8 cellular contexts compared by ENCODE assay signal in the genomic region with DNA sequence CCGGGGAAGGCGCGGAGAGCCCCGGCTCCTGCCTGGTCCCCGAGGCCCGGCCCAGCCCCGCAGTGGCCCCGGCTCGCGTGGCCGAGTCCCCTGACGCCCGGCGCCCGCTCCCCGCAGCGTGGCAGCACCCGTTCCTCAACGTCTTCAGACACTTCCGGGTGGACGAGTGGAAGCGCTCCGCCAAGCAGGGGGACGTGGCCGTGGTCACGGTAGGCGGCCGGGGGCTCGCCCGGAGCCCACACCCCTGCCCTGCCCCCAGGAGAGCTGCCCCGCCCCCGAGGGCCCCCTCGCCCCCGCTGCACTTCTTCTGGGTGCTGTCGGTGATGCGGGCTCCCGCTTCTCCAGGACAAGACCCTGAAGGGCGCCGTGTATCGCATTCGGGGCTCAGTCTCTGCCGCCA. TPM values are rescaled to one million over a fixed set of nuclear protein-coding genes. Genes with fewer than 3 reads are reported as not detected.
DNase-seq lines count a peak whose midpoint lies in the region; ATAC-seq, FAIRE-seq and TF ChIP-seq lines count a peak whose summit lies in the region.

No MANE protein-coding gene starts in this region.

- intact Hi-C loops in GM12878 (cut with micrococcal nuclease; ENCODE audit: unreplicated experiment) = no loop called here

- H2BK120ac ChIP-seq in mesenchymal stem cell (ENCODE audit: low read depth, low read length) = no peak overlapping the region

- H2BK15ac ChIP-seq in mesenchymal stem cell (ENCODE audit: low read depth, poor library complexity, severe bottlenecking) = no peak overlapping the region

- H3K18ac ChIP-seq in mesenchymal stem cell (ENCODE audit: low read depth in 1 of 2, low read length in 2 of 2) = peak overlapping the region in 1 of 2 experiments; percentile 25

- no peak overlapping the region for H2AK5ac ChIP-seq in mesenchymal stem cell (ENCODE audit: low read length, severe bottlenecking)

- H4K8ac ChIP-seq in mesenchymal stem cell (ENCODE audit: low read length) = peak overlapping the region; percentile 85

- H4K91ac ChIP-seq in mesenchymal stem cell (ENCODE audit: low read length) = no peak overlapping the region

- ATAC-seq in GM12878 = peak; percentile 22

- no TSS peak for BruUV-seq in GM12878 (replicated peaks; lab: Mats Ljungman, UMichigan)

- H3K4me3 ChIP-seq in HUES64 (ENCODE audit: low read length) = peak overlapping the region; percentile 65
- H3K4me3 ChIP-seq in GM12878 = peak overlapping the region; percentile 70
- H3K4me3 ChIP-seq in mesenchymal stem cell (ENCODE audit: insufficient read depth in 1 of 2, low read depth in 1 of 2, low read length in 2 of 2) = peak overlapping the region; percentile 67 to 79

- SMC1A ChIA-PET in GM12878 (lab: Charles Lee; ENCODE audit: uncharacterized antibody, unreplicated experiment) = no interaction called here

- CTCF ChIA-PET in GM12878 (lab: Yijun Ruan, JAX) = interaction anchor here (2.4 to 3.1 kb wide), 2 partner anchors 13 to 18 kb away, joined by 11 read pairs; a partner anchor contains a TSS

- no peaks in the 10 kb centered on the region for H4K20me1 ChIP-seq in GM12878 (ENCODE audit: control insufficient read depth, insufficient read depth)

- no peak overlapping the region for H3K23ac ChIP-seq in mesenchymal stem cell (ENCODE audit: low read length in 2 of 2)

- TF ChIP-seq POLR2A in GM12878 (IDR thresholded peaks at IDR 0.05; ENCODE audit: low read depth, low read length) = no peak

- no peak for FAIRE-seq in GM12878 (lab: Jason Lieb, UNC)

- WGBS in HUES64 = 8% methylated on average over 42 of the region's 42 CpGs
- WGBS in GM12878 (ENCODE audit: insufficient coverage, insufficient replicate concordance, low lambda C conversion rate, missing lambda C conversion rate) = 4% methylated on average over 17 of the region's 42 CpGs
- 14% methylated on average over 33 of the region's 42 CpGs for WGBS in mesenchymal stem cell

- RAD21 ChIA-PET in GM12878 (lab: Charles Lee; ENCODE audit: unreplicated experiment) = interaction anchor here (3.4 kb wide), 1 partner anchor 13 kb away, joined by 13 read pairs; a partner anchor contains a TSS

- no peak overlapping the region for H3K14ac ChIP-seq in mesenchymal stem cell (ENCODE audit: low read length in 2 of 2)

- no peak overlapping the region for H3K4ac ChIP-seq in mesenchymal stem cell (ENCODE audit: low read depth in 1 of 2, low read length in 2 of 2)

- no peak overlapping the region for H3K27ac ChIP-seq in HUES64 (ENCODE audit: low read depth, low read length)
- peak overlapping the region; percentile 80 for H3K27ac ChIP-seq in GM12878 (ENCODE audit: control insufficient read depth, insufficient read depth)
- H3K27ac ChIP-seq in mesenchymal stem cell (ENCODE audit: low read length, poor library complexity, severe bottlenecking) = no peak overlapping the region

- no peak for TF ChIP-seq CTCF in GM12878 (IDR thresholded peaks at IDR 0.05 in 2 of 3, conservative IDR thresholded peaks at IDR 0.05 in 1 of 3; ENCODE audit: control insufficient read depth in 2 of 3, extremely low read depth in 1 of 3, insufficient read depth in 1 of 3, low read depth in 3 of 3, low read length in 3 of 3)

- peak; percentile 53 for DNase-seq in stimulated activated CD4-positive, alpha-beta T cell treated with anti-CD3 and anti-CD28 coated beads, Interleukin-15, amount 100 ng/mL, for 24 hours
- DNase-seq in stimulated activated CD4-positive, alpha-beta T cell treated with anti-CD3 and anti-CD28 coated beads, Interleukin-4, amount 100 ng/mL, for 1 hour = no peak
- DNase-seq in GM12878 (ENCODE audit: low read depth, low spot score) (no peak), mesenchymal stem cell (peak; percentile 34), COLO829 (ENCODE audit: low spot score) (no peak), COR-L47 (lab: John Stamatoyannopoulos, UW) (no peak)
- no peak for DNase-seq in stimulated activated naive CD4-positive, alpha-beta T cell treated with Interleukin-2 at 50 U/mL for 16 hours (lab: John Stamatoyannopoulos, UW)

- H3K4me1 ChIP-seq in HUES64 (ENCODE audit: insufficient read depth, low read length) (no peaks in the 10 kb centered on the region), GM12878 (ENCODE audit: control insufficient read depth, insufficient read depth, low read length) (peaks cover 9% of the 10 kb centered on the region), mesenchymal stem cell (ENCODE audit: control insufficient read depth, insufficient read depth, low read depth, low read length) (peaks cover 41% of the 10 kb centered on the region)

- peaks cover 27% of the 10 kb centered on the region for H3K79me1 ChIP-seq in mesenchymal stem cell (replicated peaks; ENCODE audit: low read length, poor library complexity, severe bottlenecking)

- H3K36me3 ChIP-seq in HUES64 (ENCODE audit: insufficient read depth, low read length) = peaks cover 19% of the 10 kb centered on the region; the same call in 1 of the 2 replicates
- peaks cover 0 to 3% of the 10 kb centered on the region in 2 experiments; a peak in 2 of 4 replicates for H3K36me3 ChIP-seq in GM12878 (ENCODE audit: control insufficient read depth in 2 of 2, insufficient read depth in 2 of 2, low read length in 1 of 2)
- H3K36me3 ChIP-seq in mesenchymal stem cell (ENCODE audit: control insufficient read depth in 1 of 2, insufficient read depth in 2 of 2, low read depth in 1 of 2, low read length in 2 of 2) = peaks cover 12 to 65% of the 10 kb centered on the region in 2 experiments

- peaks cover 19% of the 10 kb centered on the region for H3K79me2 ChIP-seq in GM12878 (ENCODE audit: control insufficient read depth, insufficient read depth, low read length)

- H3K4me2 ChIP-seq in GM12878 (ENCODE audit: control insufficient read depth, insufficient read depth) (peak overlapping the region; percentile 92), mesenchymal stem cell (ENCODE audit: low read length, poor library complexity, severe bottlenecking) (peak overlapping the region; percentile 88)

- no peaks in the 10 kb centered on the region for H3K27me3 ChIP-seq in HUES64 (ENCODE audit: insufficient read depth, low read length)
- H3K27me3 ChIP-seq in GM12878 (replicated peaks in 1 of 2; ENCODE audit: control insufficient read depth in 2 of 2, insufficient read depth in 2 of 2, low read length in 1 of 2) = no peaks in the 10 kb centered on the region
- H3K27me3 ChIP-seq in mesenchymal stem cell (ENCODE audit: control insufficient read depth in 1 of 2, insufficient read depth in 1 of 2, low read length in 2 of 2) = no peaks in the 10 kb centered on the region

- no peak for TF ChIP-seq EP300 in GM12878 (IDR thresholded peaks at IDR 0.05; ENCODE audit: borderline replicate concordance in 1 of 2, control insufficient read depth in 1 of 2, low read depth in 2 of 2, low read length in 2 of 2)

- no peak overlapping the region for H2BK5ac ChIP-seq in mesenchymal stem cell (ENCODE audit: low read depth, low read length, poor library complexity, severe bottlenecking)

- in situ Hi-C loops in GM12878 (cut with MboI) = no loop called here

- H2BK12ac ChIP-seq in mesenchymal stem cell (ENCODE audit: low read length in 2 of 2) = no peak overlapping the region

- H3K9ac ChIP-seq in HUES64 (ENCODE audit: low read depth, low read length) = peak overlapping the region; percentile 74
- H3K9ac ChIP-seq in GM12878 (ENCODE audit: control insufficient read depth, insufficient read depth, low read length) = peak overlapping the region; percentile 92
- peak overlapping the region; percentile 96 for H3K9ac ChIP-seq in mesenchymal stem cell (ENCODE audit: low read length)

- TF ChIP-seq RAD21 in GM12878 (IDR thresholded peaks at IDR 0.05; ENCODE audit: insufficient read depth, low read depth, low read length) = no peak

- POLR2A ChIA-PET in GM12878 (lab: Charles Lee) = interaction anchor here (1.0 to 1.2 kb wide), 2 partner anchors 13 to 19 kb away, joined by 3 to 4 read pairs; a partner anchor contains a TSS

- H3K9me3 ChIP-seq in HUES64 (ENCODE audit: insufficient read depth, low read depth, low read length) (no peaks in the 10 kb centered on the region), GM12878 (replicated peaks; ENCODE audit: control insufficient read depth, insufficient read depth, low read length) (no peaks in the 10 kb centered on the region), mesenchymal stem cell (ENCODE audit: control insufficient read depth, low read length) (no peaks in the 10 kb centered on the region)

- H2AFZ ChIP-seq in GM12878 (ENCODE audit: control insufficient read depth, low read depth, low read length) (peak overlapping the region; percentile 76), mesenchymal stem cell (ENCODE audit: low read depth, low read length) (peak overlapping the region; percentile 15)

RNA-seq across cellular contexts. Expression of a gene that starts 0.5 kb away (rescaled TPM):
- 26.0 TPM for polyA plus RNA-seq in HUES64 (2013, experiment 1 of 2)
- 19.5 TPM for polyA plus RNA-seq in HUES64 (2013, experiment 2 of 2)
- 113 and 123 TPM in 2 replicates for total RNA-seq in GM12878 (2013; cell fraction: nucleolus; rRNA removed)
- total RNA-seq in GM12878 (2014; rRNA removed) (20.2 and 25.2 TPM in 2 replicates), GM12878 (2014; rRNA removed; fragmentation: Illumina TruSeq; extraction: Trizol) (6.9 and 7.4 TPM in 2 replicates), GM12878 (2021) (55.5 and 65.0 TPM in 2 replicates)
- polyA plus RNA-seq in GM12878 (2011; ENCODE audit: low read depth) = 6.7 TPM
- polyA plus RNA-seq in GM12878 (2011; rRNA removed) (8.4 and 13.0 TPM in 2 replicates), GM12878 (2014; fragmentation: Illumina TruSeq; extraction: Trizol) (0.79 and 5.9 TPM in 2 replicates), GM12878 (2014; fragmentation: Nextera tagmentation; extraction: Ambion mirVana) (1 to 10 TPM; 2.0 to 5.9 TPM), GM12878 (2014; rRNA removed) (56.5 and 67.0 TPM in 2 replicates), GM12878 (2016; fragmentation: Nextera tagmentation; extraction: Ambion mirVana) (10 to 100 TPM; 20.4 to 24.8 TPM)
- polyA plus RNA-seq in GM12878 (2011; cell fraction: cytosol; rRNA removed) = 13.5 and 23.7 TPM in 2 replicates
- polyA plus RNA-seq in GM12878 (2011; cell fraction: nucleus; rRNA removed) = 303 and 408 TPM in 2 replicates
- polyA plus RNA-seq in GM12878 (2012) = 25.9 and 32.2 TPM in 2 replicates
- 8.3 and 17.8 TPM in 2 replicates for polyA minus RNA-seq in GM12878 (2011; rRNA and poly(A)+ RNA removed)
- 8.8 and 10.2 TPM in 2 replicates for polyA minus RNA-seq in GM12878 (2011; cell fraction: cytosol; rRNA and poly(A)+ RNA removed)
- 45.9 and 75.3 TPM in 2 replicates for polyA minus RNA-seq in GM12878 (2011; cell fraction: nucleus; rRNA and poly(A)+ RNA removed)
- polyA plus RNA-seq in mesenchymal stem cell (2013, experiment 1 of 2) = 7.4 TPM
- 6.5 TPM for polyA plus RNA-seq in mesenchymal stem cell (2013, experiment 2 of 2)

RNA-seq across cellular contexts. Expression of a gene that starts 8.0 kb away (rescaled TPM):
- 27.1 TPM for polyA plus RNA-seq in HUES64 (2013, experiment 1 of 2)
- 22.4 TPM for polyA plus RNA-seq in HUES64 (2013, experiment 2 of 2)
- total RNA-seq in GM12878 (2013; cell fraction: nucleolus; rRNA removed) = 42.8 and 49.5 TPM in 2 replicates
- total RNA-seq in GM12878 (2014; rRNA removed) = 77.5 and 93.1 TPM in 2 replicates
- 16.9 and 21.3 TPM in 2 replicates for total RNA-seq in GM12878 (2014; rRNA removed; fragmentation: Illumina TruSeq; extraction: Trizol)
- 83.0 and 92.2 TPM in 2 replicates for total RNA-seq in GM12878 (2021)
- polyA plus RNA-seq in GM12878 (2011; ENCODE audit: low read depth) = 12.3 TPM
- polyA plus RNA-seq in GM12878 (2011; rRNA removed) = 15.2 and 37.4 TPM in 2 replicates
- 76.4 and 115 TPM in 2 replicates for polyA plus RNA-seq in GM12878 (2011; cell fraction: cytosol; rRNA removed)
- polyA plus RNA-seq in GM12878 (2011; cell fraction: nucleus; rRNA removed) = 85.8 and 105 TPM in 2 replicates
- 44.3 and 57.9 TPM in 2 replicates for polyA plus RNA-seq in GM12878 (2012)
- 1.6 and 6.1 TPM in 2 replicates for polyA plus RNA-seq in GM12878 (2014; fragmentation: Illumina TruSeq; extraction: Trizol)
- polyA plus RNA-seq in GM12878 (2014; fragmentation: Nextera tagmentation; extraction: Ambion mirVana) = 1 to 10 TPM in 1 of 2 experiments, under 1 TPM in 1; 0.19 to 4.3 TPM
- 83.0 and 105 TPM in 2 replicates for polyA plus RNA-seq in GM12878 (2014; rRNA removed)
- polyA plus RNA-seq in GM12878 (2016; fragmentation: Nextera tagmentation; extraction: Ambion mirVana) = 10 to 100 TPM; 78.3 to 84.5 TPM
- polyA minus RNA-seq in GM12878 (2011; rRNA and poly(A)+ RNA removed) = 8.6 and 27.5 TPM in 2 replicates
- polyA minus RNA-seq in GM12878 (2011; cell fraction: cytosol; rRNA and poly(A)+ RNA removed) = 18.1 and 21.1 TPM in 2 replicates
- 16.1 and 27.6 TPM in 2 replicates for polyA minus RNA-seq in GM12878 (2011; cell fraction: nucleus; rRNA and poly(A)+ RNA removed)
- 27.2 TPM for polyA plus RNA-seq in mesenchymal stem cell (2013, experiment 1 of 2)
- 29.7 TPM for polyA plus RNA-seq in mesenchymal stem cell (2013, experiment 2 of 2)

RNA-seq across cellular contexts. Expression of a gene that starts 13.5 kb away (rescaled TPM):
- 79.3 TPM for polyA plus RNA-seq in HUES64 (2013, experiment 1 of 2)
- 81.6 TPM for polyA plus RNA-seq in HUES64 (2013, experiment 2 of 2)
- total RNA-seq in GM12878 (2013; cell fraction: nucleolus; rRNA removed) = 36.1 and 45.7 TPM in 2 replicates
- total RNA-seq in GM12878 (2014; rRNA removed) = 107 and 116 TPM in 2 replicates
- total RNA-seq in GM12878 (2014; rRNA removed; fragmentation: Illumina TruSeq; extraction: Trizol) = 31.9 and 36.2 TPM in 2 replicates
- total RNA-seq in GM12878 (2021) = 94.0 and 97.0 TPM in 2 replicates
- 18.2 TPM for polyA plus RNA-seq in GM12878 (2011; ENCODE audit: low read depth)
- 33.7 and 61.6 TPM in 2 replicates for polyA plus RNA-seq in GM12878 (2011; rRNA removed)
- 85.5 and 144 TPM in 2 replicates for polyA plus RNA-seq in GM12878 (2011; cell fraction: cytosol; rRNA removed)
- polyA plus RNA-seq in GM12878 (2011; cell fraction: nucleus; rRNA removed) = 134 and 142 TPM in 2 replicates
- 70.4 and 79.4 TPM in 2 replicates for polyA plus RNA-seq in GM12878 (2012)
- polyA plus RNA-seq in GM12878 (2014; fragmentation: Illumina TruSeq; extraction: Trizol) = 14.0 and 25.0 TPM in 2 replicates
- polyA plus RNA-seq in GM12878 (2014; fragmentation: Nextera tagmentation; extraction: Ambion mirVana) = 10 to 100 TPM in 1 of 2 experiments, 1 to 10 TPM in 1; 5.4 to 12.0 TPM
- polyA plus RNA-seq in GM12878 (2014; rRNA removed) = 163 and 172 TPM in 2 replicates
- 100 to 1,000 TPM; 140 to 155 TPM for polyA plus RNA-seq in GM12878 (2016; fragmentation: Nextera tagmentation; extraction: Ambion mirVana)
- 9.9 and 31.1 TPM in 2 replicates for polyA minus RNA-seq in GM12878 (2011; rRNA and poly(A)+ RNA removed)
- polyA minus RNA-seq in GM12878 (2011; cell fraction: cytosol; rRNA and poly(A)+ RNA removed) = 32.5 and 41.2 TPM in 2 replicates
- polyA minus RNA-seq in GM12878 (2011; cell fraction: nucleus; rRNA and poly(A)+ RNA removed) = 34.7 and 43.1 TPM in 2 replicates
- polyA plus RNA-seq in mesenchymal stem cell (2013, experiment 1 of 2) = 58.3 TPM
- polyA plus RNA-seq in mesenchymal stem cell (2013, experiment 2 of 2) = 56.5 TPM

RNA-seq across cellular contexts. Expression of a gene that starts 18.3 kb away (rescaled TPM):
- 96.7 TPM for polyA plus RNA-seq in HUES64 (2013, experiment 1 of 2)
- polyA plus RNA-seq in HUES64 (2013, experiment 2 of 2) = 84.0 TPM
- total RNA-seq in GM12878 (2013; cell fraction: nucleolus; rRNA removed) = 119 and 139 TPM in 2 replicates
- total RNA-seq in GM12878 (2014; rRNA removed) (57.3 and 77.8 TPM in 2 replicates), GM12878 (2014; rRNA removed; fragmentation: Illumina TruSeq; extraction: Trizol) (20.6 and 23.5 TPM in 2 replicates), GM12878 (2021) (149 and 167 TPM in 2 replicates)
- polyA plus RNA-seq in GM12878 (2011; ENCODE audit: low read depth) = 39.2 TPM
- polyA plus RNA-seq in GM12878 (2011; rRNA removed) (31.1 and 61.9 TPM in 2 replicates), GM12878 (2014; fragmentation: Illumina TruSeq; extraction: Trizol) (9.4 and 44.3 TPM in 2 replicates), GM12878 (2014; fragmentation: Nextera tagmentation; extraction: Ambion mirVana) (1 to 10 TPM; 3.7 to 5.6 TPM), GM12878 (2014; rRNA removed) (174 and 190 TPM in 2 replicates), GM12878 (2016; fragmentation: Nextera tagmentation; extraction: Ambion mirVana) (100 to 1,000 TPM; 124 to 141 TPM)
- 64.6 and 110 TPM in 2 replicates for polyA plus RNA-seq in GM12878 (2011; cell fraction: cytosol; rRNA removed)
- polyA plus RNA-seq in GM12878 (2011; cell fraction: nucleus; rRNA removed) = 755 and 892 TPM in 2 replicates
- polyA plus RNA-seq in GM12878 (2012) = 84.4 and 122 TPM in 2 replicates
- 17.0 and 34.0 TPM in 2 replicates for polyA minus RNA-seq in GM12878 (2011; rRNA and poly(A)+ RNA removed)
- polyA minus RNA-seq in GM12878 (2011; cell fraction: cytosol; rRNA and poly(A)+ RNA removed) = 28.9 and 35.5 TPM in 2 replicates
- polyA minus RNA-seq in GM12878 (2011; cell fraction: nucleus; rRNA and poly(A)+ RNA removed) = 107 and 163 TPM in 2 replicates
- 61.9 TPM for polyA plus RNA-seq in mesenchymal stem cell (2013, experiment 1 of 2)
- 56.8 TPM for polyA plus RNA-seq in mesenchymal stem cell (2013, experiment 2 of 2)

RNA-seq across cellular contexts. Expression of a gene that starts 18.9 kb away (rescaled TPM):
- polyA plus RNA-seq in HUES64 (2013, experiment 1 of 2) = 9.5 TPM
- polyA plus RNA-seq in HUES64 (2013, experiment 2 of 2) = 11.2 TPM
- 0.71 and 1.3 TPM in 2 replicates for total RNA-seq in GM12878 (2013; cell fraction: nucleolus; rRNA removed)
- total RNA-seq in GM12878 (2014; rRNA removed) (0.06 and 0.11 TPM in 2 replicates), GM12878 (2014; rRNA removed; fragmentation: Illumina TruSeq; extraction: Trizol) (0.04 TPM in 1 of 2 replicates, not detected in the other), GM12878 (2021) (0.27 and 0.41 TPM in 2 replicates)
- polyA plus RNA-seq in GM12878 (2011; ENCODE audit: low read depth) = not detected
- polyA plus RNA-seq in GM12878 (2011; rRNA removed) (0.01 and 0.03 TPM in 2 replicates), GM12878 (2014; fragmentation: Illumina TruSeq; extraction: Trizol) (0.01 TPM in 1 of 2 replicates, not detected in the other), GM12878 (2014; fragmentation: Nextera tagmentation; extraction: Ambion mirVana) (not detected), GM12878 (2014; rRNA removed) (0.15 and 0.62 TPM in 2 replicates), GM12878 (2016; fragmentation: Nextera tagmentation; extraction: Ambion mirVana) (under 1 TPM; 0.05 to 0.19 TPM)
- 0.04 and 0.08 TPM in 2 replicates for polyA plus RNA-seq in GM12878 (2011; cell fraction: cytosol; rRNA removed)
- polyA plus RNA-seq in GM12878 (2011; cell fraction: nucleus; rRNA removed) = 0.81 and 1.0 TPM in 2 replicates
- 0.12 and 0.18 TPM in 2 replicates for polyA plus RNA-seq in GM12878 (2012)
- 0.05 and 0.07 TPM in 2 replicates for polyA minus RNA-seq in GM12878 (2011; rRNA and poly(A)+ RNA removed)
- not detected in 2 replicates for polyA minus RNA-seq in GM12878 (2011; cell fraction: cytosol; rRNA and poly(A)+ RNA removed)
- 0.36 and 0.86 TPM in 2 replicates for polyA minus RNA-seq in GM12878 (2011; cell fraction: nucleus; rRNA and poly(A)+ RNA removed)
- polyA plus RNA-seq in mesenchymal stem cell (2013, experiment 1 of 2) = 0.15 TPM
- 0.23 TPM for polyA plus RNA-seq in mesenchymal stem cell (2013, experiment 2 of 2)

Comparison
In these comparisons a context has a peak if more than half of its experiments do, and no peak if none do; other contexts are left out.
1. DNase-seq: peak in stimulated activated CD4-positive, alpha-beta T cell treated with anti-CD3 and anti-CD28 coated beads, Interleukin-15, amount 100 ng/mL, for 24 hours (single experiment) and mesenchymal stem cell (single experiment); none in stimulated activated CD4-positive, alpha-beta T cell treated with anti-CD3 and anti-CD28 coated beads, Interleukin-4, amount 100 ng/mL, for 1 hour (single experiment), GM12878 (single experiment), COLO829 (single experiment), COR-L47 (single experiment) and stimulated activated naive CD4-positive, alpha-beta T cell treated with Interleukin-2 at 50 U/mL for 16 hours (single experiment).
2. Peak in every context shown above with its lines, with median percentiles within 50 percentile points of each other: H3K4me3 ChIP-seq and H3K9ac ChIP-seq.